Comparison of ENCODE assay signal across 22 cellular contexts in the genomic region with DNA sequence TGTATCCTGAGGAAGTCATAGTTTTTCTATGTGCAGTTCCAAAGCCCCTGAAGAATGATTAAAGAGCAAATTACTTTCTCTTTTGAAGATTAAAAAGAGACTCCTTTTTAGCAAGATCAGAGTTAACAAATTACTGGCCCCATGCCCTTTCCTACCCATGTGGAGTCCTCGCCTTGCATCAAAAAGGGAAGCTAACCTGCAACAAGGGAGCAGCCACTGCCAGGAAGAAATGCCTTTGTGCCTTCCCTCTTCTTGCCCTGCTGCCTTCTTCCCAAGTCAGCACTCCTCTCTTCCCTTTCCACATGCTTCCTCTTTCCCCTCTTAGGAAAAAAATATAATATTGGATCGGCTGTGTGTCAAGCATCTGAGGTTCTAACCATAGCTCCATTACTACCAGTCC.
"Had no signal": no experiment of that assay in that cellular context is flagged by ENCODE, and none has a peak within 500 bp of the region (broad histone marks: within the 10 kb centered on the region; RNA-seq: fewer than 3 reads in every experiment).

No MANE protein-coding gene starts in this region.

- H3K4me3 ChIP-seq: heart right ventricle, ovary, prostate gland had no signal

- H3K4me3 Mint-ChIP-seq: activated B cell treated with CpG ODN at 0.5 μM for 24 hours; activated CD4-positive, alpha-beta T cell treated with anti-CD3 and anti-CD28 coated beads for 36 hours; activated naive CD8-positive, alpha-beta T cell treated with anti-CD3 and anti-CD28 coated beads for 36 hours; activated T-cell treated with anti-CD3 and anti-CD28 coated beads, Interleukin-2, amount 50 U/mL, for 4 hours; natural killer cell; T-helper 1 cell treated with Interleukin-12 subunit alpha and Interleukin-12 subunit beta and Interleukin-4 antibody, amounts not matched to agents 30 μg/mL and 1 μg/mL, for 36 hours had no signal

- ATAC-seq: activated CD4-positive, alpha-beta T cell treated with anti-CD3 and anti-CD28 coated beads for 36 hours; activated T-cell treated with anti-CD3 and anti-CD28 coated beads, Interleukin-2, amount 50 U/mL, for 4 hours; left colon; natural killer cell; stimulated activated naive CD8-positive, alpha-beta T cell treated with anti-CD3 and anti-CD28 coated beads, Interleukin-15, Interleukin-2, amounts not matched to agents 100 U/mL and 50 U/mL, for 24 hours had no signal

- H3K27ac Mint-ChIP-seq: activated B cell treated with CpG ODN at 0.5 μM for 24 hours; activated CD4-positive, alpha-beta T cell treated with anti-CD3 and anti-CD28 coated beads for 36 hours; activated naive CD8-positive, alpha-beta T cell treated with anti-CD3 and anti-CD28 coated beads for 36 hours; activated T-helper 2 cell treated with anti-CD3 and anti-CD28 coated beads, Interferon-gamma antibody, Interleukin-2, Interleukin-4, amounts not matched to agents 10 μg/mL and 5 μg/mL and 100 μg/mL, durations not matched to agents 14 hours and 24 hours and 36 hours; natural killer cell; T-helper 1 cell treated with Interleukin-12 subunit alpha and Interleukin-12 subunit beta and Interleukin-4 antibody, amounts not matched to agents 30 μg/mL and 1 μg/mL, for 36 hours had no signal

- H3K36me3 ChIP-seq: heart right ventricle, ovary, prostate gland had no signal

- DNase-seq: activated B cell treated with CpG ODN at 0.5 μM for 24 hours; activated CD4-positive, alpha-beta T cell treated with anti-CD3 and anti-CD28 coated beads for 36 hours; activated CD4-positive, alpha-beta T cell treated with anti-CD3 and anti-CD28 coated beads, Interleukin-2, amount 50 U/mL, for 4 hours; activated CD8-positive, alpha-beta memory T cell treated with anti-CD3 and anti-CD28 coated beads for 24 hours; activated CD8-positive, alpha-beta memory T cell treated with anti-CD3 and anti-CD28 coated beads, Interleukin-2, amount 50 U/mL, for 4 hours; activated naive CD4-positive, alpha-beta T cell; activated naive CD8-positive, alpha-beta T cell treated with anti-CD3 and anti-CD28 coated beads for 36 hours; activated T-cell treated with anti-CD3 and anti-CD28 coated beads, Interleukin-2, amount 50 U/mL, for 4 hours; amygdala; cortex of kidney; foreskin fibroblast; heart right ventricle; left colon; midbrain; natural killer cell; ovary; right cardiac atrium; stimulated activated CD4-positive, alpha-beta T cell treated with anti-CD3 and anti-CD28 coated beads, Interleukin-4, amount 100 ng/mL, for 4 hours; stimulated activated naive CD8-positive, alpha-beta T cell treated with anti-CD3 and anti-CD28 coated beads, Interleukin-15, Interleukin-2, amounts not matched to agents 100 U/mL and 50 U/mL, for 24 hours had no signal

- H3K36me3 Mint-ChIP-seq: natural killer cell had no signal

- H3K9me3 ChIP-seq: ovary, prostate gland had no signal

- H3K4me1 ChIP-seq: prostate gland had no signal

- H3K27me3 ChIP-seq: heart right ventricle, ovary had no signal

- H3K9me3 Mint-ChIP-seq: activated B cell treated with CpG ODN at 0.5 μM for 24 hours; activated T-cell treated with anti-CD3 and anti-CD28 coated beads, Interleukin-2, amount 50 U/mL, for 4 hours; natural killer cell had no signal

- H3K27ac ChIP-seq: ovary, prostate gland had no signal
